In genomic region chr10:114825513-114826253, GRCh38 we compare ENCODE assay signal across 8 cellular contexts. TPM values are rescaled to one million over a fixed set of nuclear protein-coding genes. Genes with fewer than 3 reads are reported as not detected.
DNase-seq lines count a peak whose midpoint lies in the region; ATAC-seq and TF ChIP-seq lines count a peak whose summit lies in the region.

No MANE protein-coding gene starts in this region.

- POLR2A ChIA-PET in AG04450 (lab: Yijun Ruan, JAX) = no interaction called here

- no peak overlapping the region for H3K4me3 ChIP-seq in AG04450 (ENCODE audit: low read depth, low read length)
- H3K4me3 ChIP-seq in ascending aorta = no peak overlapping the region
- peak overlapping the region; percentile 4 to 26 (median 16) for H3K4me3 ChIP-seq in gastrocnemius medialis

- H3K27me3 ChIP-seq in AG04450 (ENCODE audit: control insufficient read depth, insufficient read depth, low read length) = no peaks in the 10 kb centered on the region
- no peaks in the 10 kb centered on the region for H3K27me3 ChIP-seq in ascending aorta
- no peaks in the 10 kb centered on the region for H3K27me3 ChIP-seq in gastrocnemius medialis

- in situ Hi-C loops in gastrocnemius medialis (cut with MboI; ENCODE audit: low sequenced_read_pairs in 4 of 4) = no loop called here

- TF ChIP-seq CTCF in AG04450 (IDR thresholded peaks at IDR 0.05; ENCODE audit: low read depth, low read length) (no peak), ascending aorta (IDR thresholded peaks at IDR 0.05) (no peak), gastrocnemius medialis (IDR thresholded peaks at IDR 0.05 in 4 of 5, conservative IDR thresholded peaks at IDR 0.05 in 1 of 5) (no peak)

- H3K9me3 ChIP-seq in AG04450 (ENCODE audit: control insufficient read depth, insufficient read depth, low read length) = no peaks in the 10 kb centered on the region
- no peaks in the 10 kb centered on the region for H3K9me3 ChIP-seq in ascending aorta
- no peaks in the 10 kb centered on the region for H3K9me3 ChIP-seq in gastrocnemius medialis

- DNase-seq in AG04450 (ENCODE audit: low read depth, low spot score) = peak; percentile 56
- no peak for DNase-seq in ascending aorta (ENCODE audit: low spot score in 2 of 2)
- DNase-seq in gastrocnemius medialis = peak; percentile 63 to 72
- DNase-seq in SIG-M5 (lab: John Stamatoyannopoulos, UW) = no peak
- DNase-seq in stimulated activated CD4-positive, alpha-beta T cell treated with anti-CD3 and anti-CD28 coated beads, Interleukin-4, amount 100 ng/mL, for 1 hour = no peak
- no peak for DNase-seq in stimulated activated CD4-positive, alpha-beta T cell treated with anti-CD3 and anti-CD28 coated beads, Interleukin-1b, Interleukin-23, amount 100 ng/mL, for 48 hours

- peak; percentile 14 to 62 for TF ChIP-seq POLR2A in gastrocnemius medialis (IDR thresholded peaks at IDR 0.05)

- peak; percentile 69 for ATAC-seq in GM18873 (IDR thresholded peaks at IDR 0.05; ENCODE audit: low FRiP score, unreplicated experiment)
- ATAC-seq in HG03066 (IDR thresholded peaks at IDR 0.05; ENCODE audit: low read depth, unreplicated experiment) = peak; percentile 41
- peak; percentile 77 to 83 for ATAC-seq in gastrocnemius medialis

- H3K4me1 ChIP-seq in ascending aorta (peaks cover 3 to 24% of the 10 kb centered on the region in 2 donors), gastrocnemius medialis (peaks cover 37 to 47% of the 10 kb centered on the region in 2 donors)

- CTCF ChIA-PET in AG04450 (lab: Charles Lee) = no interaction called here

- H3K36me3 ChIP-seq in ascending aorta (no peaks in the 10 kb centered on the region), gastrocnemius medialis (no peaks in the 10 kb centered on the region)

- H3K27ac ChIP-seq in AG04450 (ENCODE audit: low read depth, low read length) (peak overlapping the region; percentile 76), ascending aorta (peak overlapping the region; percentile 8 to 31), gastrocnemius medialis (peak overlapping the region; percentile 96 to 98 (median 96))

- intact Hi-C loops in ascending aorta (cut with DNase I) = no loop called here
- intact Hi-C loops in gastrocnemius medialis (cut with DNase I; ENCODE audit: low total_unique reads) = loop anchor here (5.0 to 10.0 kb wide), 3 partner anchors 103 to 271 kb away; partner anchors contain the start of gene TRUB1

RNA-seq across cellular contexts. Expression of gene FHIP2A, which starts 4.1 kb away (rescaled TPM):
- 19.2 and 27.3 TPM in 2 replicates for polyA plus RNA-seq in AG04450 (2011; rRNA removed)
- 36.2 and 44.8 TPM in 2 replicates for polyA minus RNA-seq in AG04450 (2011; rRNA and poly(A)+ RNA removed)
- total RNA-seq in ascending aorta (19.6 TPM), gastrocnemius medialis (10 to 100 TPM; 22.2 to 35.7 (median 30.1) TPM)

Comparison
In these comparisons a context has a peak if more than half of its experiments do, and no peak if none do; other contexts are left out.
1. DNase-seq: peak in AG04450 (single experiment) and gastrocnemius medialis (2 of 2); none in ascending aorta (0 of 2), SIG-M5 (single experiment), stimulated activated CD4-positive, alpha-beta T cell treated with anti-CD3 and anti-CD28 coated beads, Interleukin-4, amount 100 ng/mL, for 1 hour (single experiment) and stimulated activated CD4-positive, alpha-beta T cell treated with anti-CD3 and anti-CD28 coated beads, Interleukin-1b, Interleukin-23, amount 100 ng/mL, for 48 hours (single experiment).
2. H3K27ac ChIP-seq: peak in every context shown above with its lines; median percentile 96 in gastrocnemius medialis; 76 in AG04450; 20 in ascending aorta.
3. H3K4me3 ChIP-seq: peak in gastrocnemius medialis (4 of 4); none in AG04450 (single experiment) and ascending aorta (0 of 2).
4. Peak in every context shown above with its lines, with median percentiles within 50 percentile points of each other: ATAC-seq.